In the genomic region with DNA sequence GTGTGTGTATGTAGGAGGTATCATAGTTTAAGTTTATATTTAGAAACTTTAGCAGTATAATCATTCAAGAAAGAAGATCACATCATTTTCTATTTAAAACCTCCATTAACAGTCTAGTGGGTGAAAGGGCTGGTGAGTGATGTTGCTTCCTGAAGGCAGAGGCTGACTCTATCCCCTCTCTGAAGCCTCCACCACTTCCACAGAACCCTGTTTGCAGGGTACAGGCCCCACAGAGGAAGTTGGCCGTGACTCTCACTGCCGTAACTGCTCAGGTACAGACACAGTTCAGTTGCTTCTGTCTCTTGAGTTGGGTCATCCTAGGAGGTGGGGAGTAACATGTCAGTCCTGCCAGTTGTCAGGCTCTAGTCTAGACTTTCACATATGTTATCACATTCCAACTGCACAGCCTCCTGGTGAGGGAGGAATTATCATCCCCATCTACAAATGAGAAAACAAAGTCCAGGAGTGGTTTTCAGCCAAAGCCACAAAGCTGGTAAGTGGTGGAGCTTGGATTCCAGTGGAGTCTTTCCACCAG, we compare ENCODE assay signal across 14 cellular contexts. TPM values are rescaled to one million over a fixed set of nuclear protein-coding genes. Genes with fewer than 3 reads are reported as not detected.
A peak's percentile ranks its signal among the peaks of the same experiment; 100 is the strongest.
DNase-seq lines count a peak whose midpoint lies in the region; ATAC-seq, FAIRE-seq and TF ChIP-seq lines count a peak whose summit lies in the region.
"Had no signal": no experiment of that assay in that cellular context is flagged by ENCODE, and none has a peak within 500 bp of the region (broad histone marks: within the 10 kb centered on the region; RNA-seq: fewer than 3 reads in every experiment).

No MANE protein-coding gene starts in this region.

- no peak for TF ChIP-seq POLR2A in GM12891 (IDR thresholded peaks at IDR 0.05; ENCODE audit: low read depth, low read length)

- CTCF ChIA-PET in CD8-positive, alpha-beta T cell (lab: Charles Lee): interaction anchor here (1.7 kb wide), 1 partner anchor 10 kb away, joined by 11 read pairs; no protein-coding TSS in a partner anchor

- no peaks in the 10 kb centered on the region for H3K36me3 ChIP-seq in CD8-positive, alpha-beta T cell (ENCODE audit: insufficient read depth, low read length)
- H3K36me3 ChIP-seq: esophagus muscularis mucosa, pancreas had no signal

- H3K9me3 ChIP-seq in CD8-positive, alpha-beta T cell (ENCODE audit: low read length): no peaks in the 10 kb centered on the region
- H3K9me3 ChIP-seq: esophagus muscularis mucosa, pancreas had no signal

- H3K4me1 ChIP-seq in CD8-positive, alpha-beta T cell (ENCODE audit: insufficient read depth, low read length): no peaks in the 10 kb centered on the region
- H3K4me1 ChIP-seq: pancreas had no signal

- H3K27ac Mint-ChIP-seq in CD8-positive, alpha-beta T cell: no peak overlapping the region

- peaks cover 5% of the 10 kb centered on the region for H3K4me1 Mint-ChIP-seq in CD8-positive, alpha-beta T cell (ENCODE audit: low read depth)

- H3K27me3 ChIP-seq in CD8-positive, alpha-beta T cell (ENCODE audit: insufficient read depth, low read length): no peaks in the 10 kb centered on the region
- H3K27me3 ChIP-seq: esophagus muscularis mucosa, pancreas had no signal

- intact Hi-C loops in CD8-positive, alpha-beta T cell (cut with DNase I, micrococcal nuclease): no loop called here

- peak; percentile 56 for FAIRE-seq in GM12891 (lab: Jason Lieb, UNC)
- FAIRE-seq: bronchial epithelial cell, pancreas, urothelium cell line had no signal

- no peak for TF ChIP-seq CTCF in CD8-positive, alpha-beta T cell (IDR thresholded peaks at IDR 0.05)
- TF ChIP-seq CTCF in fibroblast of villous mesenchyme (IDR thresholded peaks at IDR 0.05; ENCODE audit: insufficient read depth, low read depth, low read length): no peak

- no peak overlapping the region for H3K27ac ChIP-seq in CD8-positive, alpha-beta T cell (ENCODE audit: low read depth, low read length)
- H3K27ac ChIP-seq: esophagus muscularis mucosa, pancreas had no signal

- H3K4me3 Mint-ChIP-seq in CD8-positive, alpha-beta T cell: no peak overlapping the region

- no peak overlapping the region for H3K4me3 ChIP-seq in CD8-positive, alpha-beta T cell (ENCODE audit: low read depth, low read length)
- no peak overlapping the region for H3K4me3 ChIP-seq in fibroblast of villous mesenchyme (ENCODE audit: low read depth, low read length)
- H3K4me3 ChIP-seq: esophagus muscularis mucosa, pancreas had no signal

- ATAC-seq in CD8-positive, alpha-beta T cell: peak; percentile 48
- no peak for ATAC-seq in HG03045 (IDR thresholded peaks at IDR 0.05; ENCODE audit: unreplicated experiment)
- ATAC-seq: pancreas had no signal

- no peaks in the 10 kb centered on the region for H3K9me3 Mint-ChIP-seq in CD8-positive, alpha-beta T cell

- no peaks in the 10 kb centered on the region for H3K36me3 Mint-ChIP-seq in CD8-positive, alpha-beta T cell

- no peak for DNase-seq in CD8-positive, alpha-beta T cell
- DNase-seq in GM12891 (ENCODE audit: insufficient read length, low spot score) (peak; percentile 18), NOMO-1 treated with DMSO at 0.1 percent for 48 hours (lab: John Stamatoyannopoulos, UW; ENCODE audit: unreplicated experiment) (peak; percentile 21), fibroblast of villous mesenchyme (ENCODE audit: low read depth) (peak; percentile 81), HUDEP-2 (lab: John Stamatoyannopoulos, UW; ENCODE audit: unreplicated experiment in 76 of 76) (no peak), medulla oblongata (ENCODE audit: extremely low spot score) (no peak)
- DNase-seq: DMS53, kidney glomerular epithelial cell, pancreas, SIG-M5 had no signal

- POLR2A ChIA-PET in CD8-positive, alpha-beta T cell (lab: Charles Lee): no interaction called here

- peaks cover 4% of the 10 kb centered on the region for H3K27me3 Mint-ChIP-seq in CD8-positive, alpha-beta T cell (ENCODE audit: low read depth)

TF ChIP-seq in GM12891, 5 proteins besides CTCF, POLR2A, EP300 and RAD21:
- TF ChIP-seq SPI1 (IDR thresholded peaks at IDR 0.05; ENCODE audit: low read depth, low read length) (no peak), PAX5 (IDR thresholded peaks at IDR 0.05; ENCODE audit: insufficient read depth, low read length, severe bottlenecking) (no peak), POU2F2 (IDR thresholded peaks at IDR 0.05; ENCODE audit: low read depth, low read length) (no peak), POLR2AphosphoS5 (IDR thresholded peaks at IDR 0.05; ENCODE audit: low read depth, low read length) (no peak), TAF1 (IDR thresholded peaks at IDR 0.05; ENCODE audit: low read depth, low read length) (no peak)
TF ChIP-seq in GM12891: peak in this region for 0.

RNA-seq across cellular contexts. Expression of a gene that starts 31.5 kb away (rescaled TPM):
- total RNA-seq in CD8-positive, alpha-beta T cell: 10 to 100 TPM; 35.1 to 35.4 TPM
- 5.3 TPM for polyA plus RNA-seq in GM12891 (2012; ENCODE audit: low read depth, missing spikeins)
- 109 and 173 TPM in 2 replicates for total RNA-seq in fibroblast of villous mesenchyme

RNA-seq across cellular contexts. Expression of a gene that starts 52.9 kb away (rescaled TPM):
- total RNA-seq in CD8-positive, alpha-beta T cell: 10 to 100 TPM; 51.2 to 53.5 TPM
- polyA plus RNA-seq in GM12891 (2012; ENCODE audit: low read depth, missing spikeins): 46.1 TPM
- 119 and 233 TPM in 2 replicates for total RNA-seq in fibroblast of villous mesenchyme

Comparison
In these comparisons a context has a peak if more than half of its experiments do, and no peak if none do; other contexts are left out.
1. DNase-seq: peak in GM12891 (single experiment), NOMO-1 treated with DMSO at 0.1 percent for 48 hours (single experiment) and fibroblast of villous mesenchyme (single experiment); none in CD8-positive, alpha-beta T cell (0 of 7), HUDEP-2 (0 of 76) and medulla oblongata (single experiment).